11 cellular contexts compared by ENCODE assay signal in the genomic region with DNA sequence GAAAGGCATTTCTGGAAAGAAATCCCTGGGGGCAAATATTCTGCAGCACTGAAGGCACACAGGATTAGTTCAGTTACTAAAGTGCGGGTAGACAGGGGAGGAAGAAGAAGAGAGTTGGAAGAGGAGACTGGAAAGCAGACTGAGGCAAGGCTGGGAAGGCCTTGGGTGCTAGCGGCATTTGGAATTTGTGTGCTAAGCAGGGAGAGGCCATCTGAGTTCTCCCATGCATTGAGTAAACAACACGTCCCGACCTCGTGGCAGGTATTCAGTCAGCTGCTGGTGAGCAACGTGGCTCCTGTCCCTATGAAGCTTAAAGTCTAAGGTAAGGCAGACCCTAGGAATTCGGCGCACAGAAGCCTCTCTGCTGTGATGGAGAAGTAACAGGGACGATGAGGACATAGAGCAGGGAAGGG. TPM values are rescaled to one million over a fixed set of nuclear protein-coding genes. Genes with fewer than 3 reads are reported as not detected.
DNase-seq lines count a peak whose midpoint lies in the region; ATAC-seq and TF ChIP-seq lines count a peak whose summit lies in the region.
"Had no signal": no experiment of that assay in that cellular context is flagged by ENCODE, and none has a peak within 500 bp of the region (broad histone marks: within the 10 kb centered on the region; RNA-seq: fewer than 3 reads in every experiment).

No MANE protein-coding gene starts in this region.

- ATAC-seq in lower lobe of right lung (peak; percentile 10 to 30), GM18873 (IDR thresholded peaks at IDR 0.05; ENCODE audit: low FRiP score, unreplicated experiment) (no peak), GM21447 (IDR thresholded peaks at IDR 0.05; ENCODE audit: unreplicated experiment) (no peak)

- 57 to 65% methylated on average over 4 to 9 of the region's 9 CpGs for WGBS in transverse colon (ENCODE audit: low coverage in 1 of 2), 2 donors

- no peak for TF ChIP-seq POLR2A in transverse colon (IDR thresholded peaks at IDR 0.05)

- H3K4me3 ChIP-seq in duodenal mucosa (ENCODE audit: low read depth in 1 of 2, low read length in 2 of 2) (no peak overlapping the region), lower lobe of right lung (no peak overlapping the region), transverse colon (no peak overlapping the region)

- intact Hi-C loops in lower lobe of right lung (cut with DNase I) (no loop called here), transverse colon (cut with DNase I; ENCODE audit: low total_unique reads) (no loop called here)

- H3K9ac ChIP-seq in duodenal mucosa (ENCODE audit: low read depth in 1 of 2, low read length in 2 of 2), result no peak overlapping the region

- TF ChIP-seq CTCF in lower lobe of right lung (IDR thresholded peaks at IDR 0.05) (no peak), transverse colon (IDR thresholded peaks at IDR 0.05) (no peak)

- H3K4me1 ChIP-seq in duodenal mucosa (ENCODE audit: control insufficient read depth in 1 of 2, insufficient read depth in 2 of 2, low read length in 2 of 2) (peaks cover 52 to 67% of the 10 kb centered on the region in 2 donors), lower lobe of right lung (peaks cover 68% of the 10 kb centered on the region), transverse colon (peaks cover 28 to 98% (median 79%) of the 10 kb centered on the region in 4 donors)

- no peaks in the 10 kb centered on the region for H3K9me3 ChIP-seq in duodenal mucosa (ENCODE audit: control insufficient read depth in 1 of 2, low read length in 2 of 2)
- no peaks in the 10 kb centered on the region for H3K9me3 ChIP-seq in lower lobe of right lung
- H3K9me3 ChIP-seq in transverse colon, result no peaks in the 10 kb centered on the region

- in situ Hi-C loops in transverse colon (cut with MboI; ENCODE audit: low pct_ligation_motif_present in 1 of 4, low pct_unique_long_range_greater_than_20kb in 1 of 4, low sequenced_read_pairs in 3 of 4), result no loop called here

- H3K27me3 ChIP-seq in duodenal mucosa (ENCODE audit: control insufficient read depth in 1 of 2, insufficient read depth in 2 of 2, low read length in 2 of 2), result no peaks in the 10 kb centered on the region
- H3K27me3 ChIP-seq in lower lobe of right lung (ENCODE audit: low read depth), result no peaks in the 10 kb centered on the region
- no peaks in the 10 kb centered on the region for H3K27me3 ChIP-seq in transverse colon

- H3K36me3 ChIP-seq in duodenal mucosa (ENCODE audit: control insufficient read depth in 1 of 2, insufficient read depth in 2 of 2, low read length in 2 of 2), result peaks cover 0 to 2% of the 10 kb centered on the region in 2 donors
- no peaks in the 10 kb centered on the region for H3K36me3 ChIP-seq in lower lobe of right lung
- H3K36me3 ChIP-seq in transverse colon, result no peaks in the 10 kb centered on the region

- DNase-seq in NCI-H2029 (lab: John Stamatoyannopoulos, UW) (peak; percentile 16), NCI-H2029 treated with DMSO at 0.1 percent for 48 hours (lab: John Stamatoyannopoulos, UW) (no peak), lower lobe of right lung (no peak), transverse colon (peak; percentile 72), DMS79 treated with DMSO at 0.1 percent for 48 hours (lab: John Stamatoyannopoulos, UW) (no peak)
- DNase-seq: activated CD8-positive, alpha-beta memory T cell treated with anti-CD3 and anti-CD28 coated beads, Interleukin-2, amount 50 U/mL, for 4 hours; activated naive CD8-positive, alpha-beta T cell treated with anti-CD3 and anti-CD28 coated beads, Interleukin-2, amount 10 ng/mL, durations not matched to agents 7 days and 5 days; NCI-H187 had no signal

- TF ChIP-seq EP300 in transverse colon (IDR thresholded peaks at IDR 0.05; ENCODE audit: low read depth), result no peak

- peak overlapping the region; percentile 13 for H3K27ac ChIP-seq in duodenal mucosa (ENCODE audit: low read depth, low read length)
- no peak overlapping the region for H3K27ac ChIP-seq in lower lobe of right lung
- peak overlapping the region; percentile 82 to 87 (median 87) for H3K27ac ChIP-seq in transverse colon

RNA-seq across cellular contexts. Expression of a gene that starts 30.7 kb away (rescaled TPM):
- total RNA-seq in lower lobe of right lung, result 27.2 TPM
- 100 to 1,000 TPM; 120 to 321 (median 252) TPM for total RNA-seq in transverse colon

Comparison
In these comparisons a context has a peak if more than half of its experiments do, and no peak if none do; other contexts are left out.
1. DNase-seq: peak in NCI-H2029 (single experiment) and transverse colon (single experiment); none in NCI-H2029 treated with DMSO at 0.1 percent for 48 hours (single experiment), lower lobe of right lung (single experiment) and DMS79 treated with DMSO at 0.1 percent for 48 hours (single experiment).
2. ATAC-seq: peak in lower lobe of right lung (2 of 2); none in GM18873 (single experiment) and GM21447 (single experiment).